Comparison of ENCODE assay signal across 8 cellular contexts in the genomic region with DNA sequence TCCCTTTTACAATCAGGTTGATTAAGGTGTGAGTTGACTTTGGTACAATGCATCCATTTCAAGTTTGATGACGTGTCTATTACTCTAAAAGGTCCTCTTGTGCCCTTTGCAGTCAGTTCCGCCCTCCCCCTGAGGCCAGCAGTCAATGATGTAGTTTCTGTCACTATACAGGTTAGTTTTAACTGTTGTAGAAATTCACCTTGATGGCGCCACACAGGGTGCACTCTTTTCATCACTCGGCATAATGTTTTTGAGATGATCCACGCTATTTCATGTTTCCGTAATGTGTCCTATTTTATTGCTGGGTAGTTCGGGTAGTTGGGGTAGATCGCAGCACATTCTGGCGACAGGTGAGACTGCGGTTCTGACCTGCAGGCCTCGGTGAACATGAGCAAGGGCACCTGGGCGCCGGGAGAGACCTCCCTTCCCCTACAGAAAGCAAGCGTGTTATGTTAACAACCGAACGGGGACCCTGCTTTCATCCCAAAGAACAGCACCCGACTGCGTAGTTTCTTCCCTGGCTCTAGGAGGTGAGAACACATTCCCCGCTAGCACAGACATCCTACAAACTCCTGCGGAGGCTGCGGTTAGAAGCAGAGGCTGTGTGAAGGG.
A peak's percentile ranks its signal among the peaks of the same experiment; 100 is the strongest.
DNase-seq lines count a peak whose midpoint lies in the region; ATAC-seq, FAIRE-seq and TF ChIP-seq lines count a peak whose summit lies in the region.
"Not testable (repeated sequence)": the region's sequence is repeated elsewhere in the genome, so short reads cannot be mapped to it uniquely, and the experiment has no call there.

No MANE protein-coding gene starts in this region.

- H3K4me1 Mint-ChIP-seq in neural crest cell = not testable (repeated sequence)

- TF ChIP-seq CTCF in WERI-Rb-1 (IDR thresholded peaks at IDR 0.05; ENCODE audit: low read depth, low read length); body of pancreas (IDR thresholded peaks at IDR 0.05); neural crest cell (conservative IDR thresholded peaks at IDR 0.05); transverse colon (IDR thresholded peaks at IDR 0.05): not testable (repeated sequence)

- H3K27me3 ChIP-seq in WERI-Rb-1 (ENCODE audit: insufficient read depth, low read depth, severe bottlenecking); body of pancreas; transverse colon: not testable (repeated sequence)

- FAIRE-seq in GM18507 (lab: Jason Lieb, UNC) (peak; percentile 69), H54 (lab: Jason Lieb, UNC) (peak; percentile 36)

- TF ChIP-seq POLR2A in H54 (IDR thresholded peaks at IDR 0.05; ENCODE audit: low read depth, low read length); body of pancreas (IDR thresholded peaks at IDR 0.05); transverse colon (IDR thresholded peaks at IDR 0.05): not testable (repeated sequence)

- WGBS in body of pancreas, 2 donors = 6 to 17% methylated on average over 3 to 6 of the region's 21 CpGs
- WGBS in transverse colon (ENCODE audit: low coverage in 1 of 2), 2 donors = 7% methylated on average over 7 of the region's 21 CpGs; no CpG with 5 or more reads in 1 of the 2 donors

- not testable (repeated sequence) for H3K4me1 ChIP-seq in body of pancreas, transverse colon

- peak; percentile 8 for ATAC-seq in HG03442 (IDR thresholded peaks at IDR 0.05; ENCODE audit: unreplicated experiment)
- peak; percentile 4 for ATAC-seq in body of pancreas
- ATAC-seq in Right ventricle myocardium superior (ENCODE audit: poor library complexity) = peak; percentile 40

- not testable (repeated sequence) for H3K9me3 ChIP-seq in WERI-Rb-1 (ENCODE audit: severe bottlenecking); body of pancreas; transverse colon

- H3K27ac ChIP-seq in WERI-Rb-1 = not testable (repeated sequence)
- H3K27ac ChIP-seq in body of pancreas = peak overlapping the region in 3 of 4 donors; percentile 77 to 80 (median 77)
- H3K27ac ChIP-seq in transverse colon = peak overlapping the region in 2 of 4 donors; percentile 72 to 75

- intact Hi-C loops in body of pancreas (cut with DNase I); Right ventricle myocardium superior (cut with DNase I); transverse colon (cut with DNase I; ENCODE audit: low total_unique reads): not testable (repeated sequence)

- H3K4me3 ChIP-seq in WERI-Rb-1 (ENCODE audit: low read depth, low read length) (peak overlapping the region; percentile 55), transverse colon (peak overlapping the region in 3 of 4 donors; percentile 27 to 47 (median 34))
- H3K4me3 ChIP-seq in body of pancreas = not testable (repeated sequence)

- not testable (repeated sequence) for DNase-seq in GM18507 (ENCODE audit: extremely low spot score, insufficient read length, low read depth); H54 (ENCODE audit: insufficient read length, low spot score); WERI-Rb-1; body of pancreas; Right ventricle myocardium superior; neural crest cell (ENCODE audit: low read depth, low spot score); transverse colon

- H3K36me3 Mint-ChIP-seq in neural crest cell (ENCODE audit: low read depth) = not testable (repeated sequence)

- H3K9me3 Mint-ChIP-seq in neural crest cell = not testable (repeated sequence)

- H3K27ac Mint-ChIP-seq in neural crest cell (ENCODE audit: unreplicated experiment) = peak overlapping the region; percentile 100

- not testable (repeated sequence) for TF ChIP-seq EP300 in transverse colon (IDR thresholded peaks at IDR 0.05; ENCODE audit: low read depth)

- in situ Hi-C loops in transverse colon (cut with MboI; ENCODE audit: low pct_ligation_motif_present in 1 of 4, low pct_unique_long_range_greater_than_20kb in 1 of 4, low sequenced_read_pairs in 3 of 4) = not testable (repeated sequence)

- H3K27me3 Mint-ChIP-seq in neural crest cell (ENCODE audit: low read depth) = not testable (repeated sequence)

- peak overlapping the region; percentile 87 for H3K4me3 Mint-ChIP-seq in neural crest cell

- not testable (repeated sequence) for H3K36me3 ChIP-seq in WERI-Rb-1; body of pancreas (replicated peaks in 1 of 2; ENCODE audit: insufficient read depth in 1 of 2, low read depth in 2 of 2); transverse colon
